14 cellular contexts compared by ENCODE assay signal in genomic region chr7:66642932-66643331, GRCh38.
"Had no signal": no experiment of that assay in that cellular context is flagged by ENCODE, and none has a peak within 500 bp of the region (broad histone marks: within the 10 kb centered on the region; RNA-seq: fewer than 3 reads in every experiment).

No MANE protein-coding gene starts in this region.

- H3K27me3 Mint-ChIP-seq: activated naive CD8-positive, alpha-beta T cell treated with anti-CD3 and anti-CD28 coated beads, Interleukin-2, amount 10 ng/mL, durations not matched to agents 7 days and 5 days had no signal

- H3K27ac Mint-ChIP-seq: activated CD8-positive, alpha-beta T cell treated with anti-CD3 and anti-CD28 coated beads, Interleukin-2, amount 10 ng/mL, durations not matched to agents 7 days and 5 days; activated naive CD8-positive, alpha-beta T cell treated with anti-CD3 and anti-CD28 coated beads, Interleukin-2, amount 10 ng/mL, durations not matched to agents 7 days and 5 days had no signal

- H3K4me3 Mint-ChIP-seq: activated CD8-positive, alpha-beta T cell treated with anti-CD3 and anti-CD28 coated beads, Interleukin-2, amount 10 ng/mL, durations not matched to agents 7 days and 5 days; activated naive CD8-positive, alpha-beta T cell treated with anti-CD3 and anti-CD28 coated beads, Interleukin-2, amount 10 ng/mL, durations not matched to agents 7 days and 5 days had no signal

- H3K4me3 ChIP-seq: heart right ventricle, right atrium auricular region, SJCRH30, skin epidermis, upper lobe of left lung had no signal

- H3K27me3 ChIP-seq: heart right ventricle, right atrium auricular region, SJCRH30, upper lobe of left lung had no signal

- H3K9me3 Mint-ChIP-seq: activated naive CD8-positive, alpha-beta T cell treated with anti-CD3 and anti-CD28 coated beads, Interleukin-2, amount 10 ng/mL, durations not matched to agents 7 days and 5 days had no signal

- DNase-seq: activated CD4-positive, alpha-beta T cell treated with anti-CD3 and anti-CD28 coated beads for 4 hours; activated CD8-positive, alpha-beta memory T cell treated with anti-CD3 and anti-CD28 coated beads, Interleukin-2, amount 50 U/mL, for 48 hours; activated CD8-positive, alpha-beta T cell treated with anti-CD3 and anti-CD28 coated beads, Interleukin-2, amount 10 ng/mL, durations not matched to agents 7 days and 5 days; activated effector memory CD4-positive, alpha-beta T cell treated with Interleukin-2 at 50 U/mL for 16 hours; activated naive CD8-positive, alpha-beta T cell treated with anti-CD3 and anti-CD28 coated beads, Interleukin-2, amount 10 ng/mL, durations not matched to agents 7 days and 5 days; aorta; effector CD8-positive, alpha-beta T cell; heart right ventricle; SJCRH30; T1000; upper lobe of left lung; WERI-Rb-1 had no signal

- ATAC-seq: activated CD8-positive, alpha-beta T cell treated with anti-CD3 and anti-CD28 coated beads, Interleukin-2, amount 10 ng/mL, durations not matched to agents 7 days and 5 days had no signal

- H3K27ac ChIP-seq: heart right ventricle, right atrium auricular region, SJCRH30, skin epidermis, upper lobe of left lung, WERI-Rb-1 had no signal
